In the genomic region with DNA sequence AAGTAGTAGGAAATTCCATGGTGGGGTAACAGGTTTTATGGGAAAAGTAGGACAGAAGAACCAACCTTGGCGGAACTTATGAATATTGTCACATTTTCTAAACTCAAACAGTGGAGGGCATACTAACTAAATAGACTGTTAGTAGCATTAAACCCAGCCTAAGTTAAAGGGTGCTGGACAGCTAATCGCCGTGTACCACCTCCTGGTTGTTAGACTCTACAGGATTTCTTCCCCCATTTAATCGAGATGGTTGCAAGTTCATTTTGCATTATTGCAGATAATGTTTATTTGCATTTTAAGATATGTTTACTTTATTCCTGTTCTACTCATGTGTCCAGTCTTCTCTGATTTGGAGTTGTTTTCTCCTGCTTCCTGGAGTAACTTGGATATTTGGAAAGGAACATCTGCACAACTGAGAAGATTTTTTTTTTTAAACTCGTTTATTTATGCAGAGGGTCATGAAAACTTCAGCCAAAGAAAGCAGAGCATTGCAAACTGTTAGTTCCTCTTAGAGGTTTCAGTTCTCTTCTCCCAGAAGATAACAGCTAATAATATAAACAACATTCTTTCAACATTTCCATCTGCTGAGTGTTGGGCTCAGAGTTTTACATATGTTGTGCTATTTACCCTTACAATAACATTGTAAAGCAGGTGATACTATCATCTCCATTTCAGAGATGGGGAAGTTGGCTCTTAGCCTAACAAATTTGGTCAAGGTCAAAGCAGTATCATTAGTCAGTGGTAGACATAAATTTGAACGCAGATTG, we compare ENCODE assay signal across 8 cellular contexts. TPM values are rescaled to one million over a fixed set of nuclear protein-coding genes. Genes with fewer than 3 reads are reported as not detected.
DNase-seq lines count a peak whose midpoint lies in the region; ATAC-seq and TF ChIP-seq lines count a peak whose summit lies in the region.

No MANE protein-coding gene starts in this region.

- H3K4me1 ChIP-seq in ascending aorta: no peaks in the 10 kb centered on the region

- no peaks in the 10 kb centered on the region for H3K36me3 ChIP-seq in ascending aorta

- peak; percentile 27 for DNase-seq in GM10266 (ENCODE audit: extremely low spot score)
- DNase-seq in globus pallidus (ENCODE audit: low spot score): peak; percentile 31
- DNase-seq in ascending aorta (ENCODE audit: low spot score in 2 of 2): no peak
- DNase-seq in HK-2 (ENCODE audit: unreplicated experiment): no peak
- no peak for DNase-seq in omental fat pad (ENCODE audit: low spot score)
- DNase-seq in stimulated activated naive CD4-positive, alpha-beta T cell treated with Interleukin-2 at 50 U/mL for 16 hours (lab: John Stamatoyannopoulos, UW): no peak

- H3K9me3 ChIP-seq in ascending aorta: no peaks in the 10 kb centered on the region

- intact Hi-C loops in ascending aorta (cut with DNase I): no loop called here

- H3K27me3 ChIP-seq in ascending aorta: no peaks in the 10 kb centered on the region

- no peak overlapping the region for H3K27ac ChIP-seq in ascending aorta

- peak; percentile 91 for ATAC-seq in GM21526 (IDR thresholded peaks at IDR 0.05; ENCODE audit: low FRiP score, unreplicated experiment)
- ATAC-seq in HG03521 (IDR thresholded peaks at IDR 0.05; ENCODE audit: unreplicated experiment): peak; percentile 70
- ATAC-seq in omental fat pad (ENCODE audit: low FRiP score): no peak

- TF ChIP-seq CTCF in GM10266 (IDR thresholded peaks at IDR 0.05; ENCODE audit: control insufficient read depth, insufficient read depth, low read depth, missing control alignments): no peak
- no peak for TF ChIP-seq CTCF in ascending aorta (IDR thresholded peaks at IDR 0.05)
- no peak for TF ChIP-seq CTCF in omental fat pad (IDR thresholded peaks at IDR 0.05)

- no peak overlapping the region for H3K4me3 ChIP-seq in ascending aorta

RNA-seq across cellular contexts. Expression of a gene that starts 51.5 kb away (rescaled TPM):
- total RNA-seq in ascending aorta (25.5 TPM), omental fat pad (10 to 100 TPM; 29.6 to 60.3 (median 48.3) TPM)

Comparison
In these comparisons a context has a peak if more than half of its experiments do, and no peak if none do; other contexts are left out.
1. DNase-seq: peak in GM10266 (single experiment) and globus pallidus (single experiment); none in ascending aorta (0 of 2), HK-2 (single experiment), omental fat pad (single experiment) and stimulated activated naive CD4-positive, alpha-beta T cell treated with Interleukin-2 at 50 U/mL for 16 hours (single experiment).